2 cellular contexts compared by ENCODE assay signal in genomic region chr3:28067014-28067413, GRCh38.
TF ChIP-seq lines count a peak whose summit lies in the region.

No MANE protein-coding gene starts in this region.

TF ChIP-seq in GM23338, 12 proteins besides CTCF, POLR2A, EP300 and RAD21:
- no peak for TF ChIP-seq REST (IDR thresholded peaks at IDR 0.05; ENCODE audit: unreplicated experiment)
- TF ChIP-seq ZNF114 (CRISPR knock-in tag; IDR thresholded peaks at IDR 0.05) = no peak
- TF ChIP-seq CREB1 (CRISPR knock-in tag; IDR thresholded peaks at IDR 0.05; ENCODE audit: low read depth) = no peak
- TF ChIP-seq POLR2AphosphoS5 (IDR thresholded peaks at IDR 0.05; ENCODE audit: low read depth) = no peak
- no peak for TF ChIP-seq NANOG (IDR thresholded peaks at IDR 0.05; ENCODE audit: borderline replicate concordance)
- TF ChIP-seq ETS1 (IDR thresholded peaks at IDR 0.05) = no peak
- TF ChIP-seq EZH2 (IDR thresholded peaks at IDR 0.05; ENCODE audit: low read depth, unreplicated experiment) = no peak
- no peak for TF ChIP-seq EZH2phosphoT487 (IDR thresholded peaks at IDR 0.05; ENCODE audit: unreplicated experiment)
- peak; percentile 98 for TF ChIP-seq ZNF331 (CRISPR knock-in tag; IDR thresholded peaks at IDR 0.05; ENCODE audit: low read depth)

TF ChIP-seq in HEK293, 187 proteins besides CTCF, POLR2A, EP300 and RAD21 (continued from another document):
- TF ChIP-seq ZNF362 (tag by site-specific recombination; IDR thresholded peaks at IDR 0.05) (no peak), KLF17 (tag by site-specific recombination; IDR thresholded peaks at IDR 0.05) (no peak), MZF1 (tag by site-specific recombination; IDR thresholded peaks at IDR 0.05; ENCODE audit: borderline replicate concordance) (no peak), SETDB1 (IDR thresholded peaks at IDR 0.05; ENCODE audit: insufficient read length, low read length) (peak; percentile 13), ZNF18 (tag by site-specific recombination; IDR thresholded peaks at IDR 0.05) (no peak), ZNF521 (tag by site-specific recombination; IDR thresholded peaks at IDR 0.05) (no peak), ZNF548 (tag by site-specific recombination; IDR thresholded peaks at IDR 0.05) (no peak), SP2 (tag by site-specific recombination; IDR thresholded peaks at IDR 0.05) (no peak)
TF ChIP-seq in HEK293: peak in this region for 1.
